In the genomic region with DNA sequence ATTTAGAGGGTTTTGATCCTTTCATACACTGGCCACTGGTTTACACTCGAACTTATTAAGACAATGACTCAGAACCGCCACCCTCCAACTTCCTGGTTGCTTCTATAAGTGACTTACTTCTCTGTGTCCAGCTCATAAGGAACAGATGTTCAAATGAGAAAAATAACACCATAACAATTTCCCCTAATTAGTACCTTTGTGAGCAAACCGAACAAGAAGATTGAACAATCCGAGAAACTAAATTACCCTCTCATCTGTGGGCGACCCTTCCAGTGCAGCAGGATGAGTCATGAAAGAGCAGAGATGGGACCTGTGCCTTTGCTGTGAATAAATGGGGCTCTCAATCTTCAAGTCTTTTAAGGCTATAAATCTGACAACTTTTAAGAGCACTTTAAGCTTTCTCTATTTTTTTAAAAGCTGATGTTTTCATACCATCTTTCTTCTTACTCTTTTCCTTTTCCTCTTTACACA, we compare ENCODE assay signal across 8 cellular contexts.
DNase-seq lines count a peak whose midpoint lies in the region; ATAC-seq and TF ChIP-seq lines count a peak whose summit lies in the region.

No MANE protein-coding gene starts in this region.

- no peak overlapping the region for H3K4me3 ChIP-seq in MG63

- H3K36me3 ChIP-seq in MG63 = no peaks in the 10 kb centered on the region

- TF ChIP-seq CTCF in foreskin keratinocyte (conservative IDR thresholded peaks at IDR 0.05) = no peak

- H3K9me3 ChIP-seq in MG63 = peaks cover 3% of the 10 kb centered on the region; the same call in 1 of the 2 replicates

- H3K27me3 ChIP-seq in MG63 (no peaks in the 10 kb centered on the region), foreskin keratinocyte (no peaks in the 10 kb centered on the region)

- ATAC-seq in GM21576 (IDR thresholded peaks at IDR 0.05; ENCODE audit: unreplicated experiment) (peak; percentile 65), foreskin keratinocyte (peak; percentile 73), HG03196 (IDR thresholded peaks at IDR 0.05; ENCODE audit: unreplicated experiment) (no peak), GM21786 (IDR thresholded peaks at IDR 0.05; ENCODE audit: unreplicated experiment) (no peak)

- H3K27ac ChIP-seq in foreskin keratinocyte = no peak overlapping the region

- peaks cover 6% of the 10 kb centered on the region for H3K4me1 ChIP-seq in foreskin keratinocyte

- DNase-seq in GM04504 (ENCODE audit: low read depth) (peak; percentile 60), MG63 (peak; percentile 34), foreskin keratinocyte (peak; percentile 11 to 48), cerebellar nuclear complex (lab: John Stamatoyannopoulos, UW) (no peak), NCI-H146 (lab: John Stamatoyannopoulos, UW) (no peak)

Comparison
In these comparisons a context has a peak if more than half of its experiments do, and no peak if none do; other contexts are left out.
1. DNase-seq: peak in GM04504 (single experiment), MG63 (single experiment) and foreskin keratinocyte (2 of 2); none in cerebellar nuclear complex (0 of 2) and NCI-H146 (single experiment).
2. ATAC-seq: peak in GM21576 (single experiment) and foreskin keratinocyte (single experiment); none in HG03196 (single experiment) and GM21786 (single experiment).